Comparison of ENCODE assay signal across 18 cellular contexts in genomic region chr4:4417886-4418285, GRCh38. TPM values are rescaled to one million over a fixed set of nuclear protein-coding genes. Genes with fewer than 3 reads are reported as not detected.
A peak's percentile ranks its signal among the peaks of the same experiment; 100 is the strongest.
DNase-seq lines count a peak whose midpoint lies in the region; ATAC-seq and TF ChIP-seq lines count a peak whose summit lies in the region.
"Had no signal": no experiment of that assay in that cellular context is flagged by ENCODE, and none has a peak within 500 bp of the region (broad histone marks: within the 10 kb centered on the region; RNA-seq: fewer than 3 reads in every experiment).

No MANE protein-coding gene starts in this region.

- no peak overlapping the region for H3K27ac ChIP-seq in endodermal cell (ENCODE audit: low read depth, low read length)
- no peak overlapping the region for H3K27ac ChIP-seq in psoas muscle
- H3K27ac ChIP-seq: body of pancreas, thyroid gland had no signal

- no peak overlapping the region for H3K27ac Mint-ChIP-seq in endodermal cell
- H3K27ac Mint-ChIP-seq in Caco-2 (ENCODE audit: unreplicated experiment), result no peak overlapping the region

- peaks cover 48% of the 10 kb centered on the region for H3K36me3 Mint-ChIP-seq in endodermal cell (ENCODE audit: low read depth)
- peaks cover 40% of the 10 kb centered on the region for H3K36me3 Mint-ChIP-seq in Caco-2 (ENCODE audit: insufficient read depth, unreplicated experiment)

- POLR2A ChIA-PET in Caco-2 (lab: Charles Lee), result no interaction called here

- no peaks in the 10 kb centered on the region for H3K27me3 Mint-ChIP-seq in endodermal cell (ENCODE audit: insufficient read depth)
- H3K27me3 Mint-ChIP-seq in Caco-2 (ENCODE audit: insufficient read depth, unreplicated experiment), result no peaks in the 10 kb centered on the region

- H3K4me1 ChIP-seq in endodermal cell (ENCODE audit: control insufficient read depth, insufficient read depth, low read length), result peaks cover 4% of the 10 kb centered on the region
- H3K4me1 ChIP-seq in Caco-2, result no peaks in the 10 kb centered on the region
- no peaks in the 10 kb centered on the region for H3K4me1 ChIP-seq in psoas muscle
- H3K4me1 ChIP-seq: body of pancreas, thyroid gland had no signal

- TF ChIP-seq CTCF in endodermal cell (conservative IDR thresholded peaks at IDR 0.05) (no peak), Caco-2 (IDR thresholded peaks at IDR 0.05; ENCODE audit: insufficient read depth in 1 of 2, low read depth in 1 of 2, low read length in 1 of 2, severe bottlenecking in 1 of 2, unreplicated experiment in 1 of 2) (no peak), psoas muscle (IDR thresholded peaks at IDR 0.05) (no peak)

- no peak overlapping the region for H3K4me3 Mint-ChIP-seq in endodermal cell
- no peak overlapping the region for H3K4me3 Mint-ChIP-seq in Caco-2 (ENCODE audit: unreplicated experiment)

- 60 to 62% methylated on average over 1 to 4 of the region's 7 CpGs for WGBS in endodermal cell (ENCODE audit: insufficient coverage in 1 of 2, insufficient read length in 1 of 2), 2 experiments
- WGBS in psoas muscle, 3 donors, result 65 to 68% (median 68%) methylated on average over 7 of the region's 7 CpGs

- H3K36me3 ChIP-seq in endodermal cell (ENCODE audit: control insufficient read depth, insufficient read depth, low read length) (peaks cover 32% of the 10 kb centered on the region), Caco-2 (ENCODE audit: control insufficient read depth, insufficient read depth, low read length) (no peaks in the 10 kb centered on the region; the same call in 1 of the 2 replicates), psoas muscle (ENCODE audit: insufficient read depth in 1 of 2, low read depth in 1 of 2) (peaks cover 0 to 54% of the 10 kb centered on the region in 2 donors)

- H3K9me3 Mint-ChIP-seq in endodermal cell (peaks cover 5% of the 10 kb centered on the region), Caco-2 (ENCODE audit: unreplicated experiment) (peaks cover 9% of the 10 kb centered on the region)

- intact Hi-C loops in cardiac septum (cut with DNase I) (no loop called here), Right ventricle myocardium superior (cut with DNase I) (no loop called here), Caco-2 (cut with micrococcal nuclease; ENCODE audit: unreplicated experiment) (no loop called here), psoas muscle (cut with DNase I) (no loop called here)

- H3K9ac ChIP-seq in endodermal cell (ENCODE audit: extremely low read depth, low read length, poor library complexity, severe bottlenecking), result no peak overlapping the region

- H3K4me3 ChIP-seq in endodermal cell (ENCODE audit: low read length) (no peak overlapping the region), Caco-2 (ENCODE audit: low read depth, low read length) (no peak overlapping the region), psoas muscle (no peak overlapping the region)
- H3K4me3 ChIP-seq: body of pancreas, thyroid gland had no signal

- no TSS peak for BruUV-seq in Caco-2 (replicated peaks; lab: Mats Ljungman, UMichigan)

- H3K27me3 ChIP-seq in endodermal cell (ENCODE audit: control insufficient read depth, insufficient read depth, low read length, poor library complexity, severe bottlenecking) (no peaks in the 10 kb centered on the region), Caco-2 (replicated peaks; ENCODE audit: control insufficient read depth, insufficient read depth, low read length) (no peaks in the 10 kb centered on the region), psoas muscle (ENCODE audit: insufficient read depth in 3 of 3, low read length in 2 of 3) (no peaks in the 10 kb centered on the region)
- H3K27me3 ChIP-seq: body of pancreas, thyroid gland had no signal

- CTCF ChIA-PET in Caco-2 (lab: Charles Lee), result no interaction called here

- ATAC-seq in Right ventricle myocardium superior (ENCODE audit: poor library complexity), result no peak
- ATAC-seq in psoas muscle, result no peak
- ATAC-seq: body of pancreas had no signal

- no peaks in the 10 kb centered on the region for H3K9me3 ChIP-seq in endodermal cell (ENCODE audit: control insufficient read depth, low read length)
- no peaks in the 10 kb centered on the region; the same call in 1 of the 2 replicates for H3K9me3 ChIP-seq in Caco-2
- no peaks in the 10 kb centered on the region for H3K9me3 ChIP-seq in psoas muscle
- H3K9me3 ChIP-seq: body of pancreas, thyroid gland had no signal

- DNase-seq in NCI-H1694 treated with DMSO at 0.1 percent for 48 hours (lab: John Stamatoyannopoulos, UW) (peak; percentile 1), NCI-H1694 (lab: John Stamatoyannopoulos, UW) (no peak), cardiac septum (ENCODE audit: low spot score) (peak; percentile 39), Right ventricle myocardium superior (no peak), endodermal cell (peak; percentile 49), NCI-H1105 (lab: John Stamatoyannopoulos, UW) (no peak), Caco-2 (no peak), psoas muscle (no peak)
- DNase-seq: body of pancreas, C1 segment of cervical spinal cord, cortex of kidney, foreskin fibroblast, hippocampal formation, kidney glomerular epithelial cell, mesenchymal stem cell, NCI-H187, NCI-H510A, thyroid gland had no signal

- H3K4me1 Mint-ChIP-seq in endodermal cell (peaks cover 20% of the 10 kb centered on the region), Caco-2 (ENCODE audit: low read depth, unreplicated experiment) (no peaks in the 10 kb centered on the region)

RNA-seq across cellular contexts. Expression of gene NSG1, which starts 31.0 kb away (rescaled TPM):
- total RNA-seq in cardiac septum, result 2.6 TPM
- total RNA-seq in Right ventricle myocardium superior, result 6.8 TPM
- total RNA-seq in endodermal cell, result 1 to 10 TPM; 1.8 to 6.0 TPM
- polyA plus RNA-seq in endodermal cell (2013, experiment 1 of 2), result 18.1 TPM
- polyA plus RNA-seq in endodermal cell (2013, experiment 2 of 2), result 14.0 TPM
- total RNA-seq in Caco-2 (2022), result 5.5 and 7.2 TPM in 2 replicates
- total RNA-seq in psoas muscle, result under 1 TPM in 3 of 4 donors, not detected in 1; 0.11 to 0.50 (median 0.28) TPM
- under 1 TPM in 2 of 3 donors, not detected in 1; 0.12 to 0.36 TPM for polyA plus RNA-seq in psoas muscle

Comparison
In these comparisons a context has a peak if more than half of its experiments do, and no peak if none do; other contexts are left out.
1. DNase-seq: peak in NCI-H1694 treated with DMSO at 0.1 percent for 48 hours (single experiment), cardiac septum (single experiment) and endodermal cell (single experiment); none in NCI-H1694 (single experiment), Right ventricle myocardium superior (single experiment), NCI-H1105 (single experiment), Caco-2 (0 of 2) and psoas muscle (0 of 2).